ENCODE assay signal across 8 cellular contexts in genomic region chr10:60883187-60883586, GRCh38.
DNase-seq lines count a peak whose midpoint lies in the region; ATAC-seq and TF ChIP-seq lines count a peak whose summit lies in the region.

No MANE protein-coding gene starts in this region.

- H3K4me1 ChIP-seq in OCI-LY3 (ENCODE audit: low read length) (no peaks in the 10 kb centered on the region), foreskin keratinocyte (no peaks in the 10 kb centered on the region), transverse colon (no peaks in the 10 kb centered on the region)

- TF ChIP-seq EP300 in transverse colon (IDR thresholded peaks at IDR 0.05; ENCODE audit: low read depth) = no peak

- WGBS in transverse colon (ENCODE audit: low coverage in 1 of 2), 2 donors = 60 to 62% methylated on average over 6 of the region's 6 CpGs

- H3K9me3 ChIP-seq in OCI-LY3 (ENCODE audit: insufficient read depth, low read length) (no peaks in the 10 kb centered on the region), transverse colon (no peaks in the 10 kb centered on the region)

- H3K27me3 ChIP-seq in H7 (ENCODE audit: control insufficient read depth, insufficient read depth, low read length) = no peaks in the 10 kb centered on the region
- H3K27me3 ChIP-seq in OCI-LY3 (ENCODE audit: low read depth, low read length) = no peaks in the 10 kb centered on the region
- H3K27me3 ChIP-seq in foreskin keratinocyte = no peaks in the 10 kb centered on the region
- no peaks in the 10 kb centered on the region for H3K27me3 ChIP-seq in transverse colon

- H2AFZ ChIP-seq in OCI-LY3 (ENCODE audit: low read depth, low read length) = no peak overlapping the region

- H3K27ac ChIP-seq in OCI-LY3 (ENCODE audit: low read length) (no peak overlapping the region), foreskin keratinocyte (no peak overlapping the region), transverse colon (no peak overlapping the region)

- H3K79me2 ChIP-seq in OCI-LY3 (ENCODE audit: low read length) = no peaks in the 10 kb centered on the region

- H3K36me3 ChIP-seq in H7 (replicated peaks; ENCODE audit: control insufficient read depth, insufficient read depth, low read length) (no peaks in the 10 kb centered on the region), OCI-LY3 (replicated peaks; ENCODE audit: low read depth, low read length) (no peaks in the 10 kb centered on the region), transverse colon (no peaks in the 10 kb centered on the region)

- in situ Hi-C loops in transverse colon (cut with MboI; ENCODE audit: low pct_ligation_motif_present in 1 of 4, low pct_unique_long_range_greater_than_20kb in 1 of 4, low sequenced_read_pairs in 3 of 4) = loop anchor here in 1 of 4 donors (10.0 kb wide), 1 partner anchor 82 kb away; no protein-coding TSS in a partner anchor

- DNase-seq in EH (ENCODE audit: low read depth) = peak; percentile 38
- DNase-seq in H7 = peak; percentile 18
- peak in 1 of 2 donors; percentile 27 for DNase-seq in foreskin keratinocyte
- peak; percentile 19 for DNase-seq in transverse colon
- DNase-seq in activated effector memory CD4-positive, alpha-beta T cell treated with Interleukin-2 at 50 U/mL for 16 hours = no peak
- no peak for DNase-seq in NCI-H2227 treated with DMSO at 0.1 percent for 48 hours (lab: John Stamatoyannopoulos, UW)

- TF ChIP-seq POLR2A in transverse colon (IDR thresholded peaks at IDR 0.05) = no peak

- ATAC-seq in foreskin keratinocyte (peak; percentile 67), GM18873 (IDR thresholded peaks at IDR 0.05; ENCODE audit: low FRiP score, unreplicated experiment) (no peak)

- intact Hi-C loops in transverse colon (cut with DNase I; ENCODE audit: low total_unique reads) = no loop called here

- no peak overlapping the region for H3K9ac ChIP-seq in OCI-LY3 (ENCODE audit: low read length)

- no peaks in the 10 kb centered on the region for H4K20me1 ChIP-seq in OCI-LY3 (ENCODE audit: insufficient read depth, low read length)

- H3K4me2 ChIP-seq in OCI-LY3 (ENCODE audit: low read length) = no peak overlapping the region

- no peak overlapping the region for H3K4me3 ChIP-seq in H7 (ENCODE audit: insufficient read depth, low read depth, low read length)
- no peak overlapping the region for H3K4me3 ChIP-seq in OCI-LY3 (ENCODE audit: low read length)
- no peak overlapping the region for H3K4me3 ChIP-seq in transverse colon

- TF ChIP-seq CTCF in OCI-LY3 (IDR thresholded peaks at IDR 0.05; ENCODE audit: low read depth, low read length) = peak; percentile 29; the same call in 1 of the 2 replicates
- TF ChIP-seq CTCF in foreskin keratinocyte (conservative IDR thresholded peaks at IDR 0.05) = peak; percentile 59
- TF ChIP-seq CTCF in transverse colon (IDR thresholded peaks at IDR 0.05) = peak; percentile 43 to 58 (median 54)

Comparison
In these comparisons a context has a peak if more than half of its experiments do, and no peak if none do; other contexts are left out.
1. DNase-seq: peak in EH (single experiment), H7 (single experiment) and transverse colon (single experiment); none in activated effector memory CD4-positive, alpha-beta T cell treated with Interleukin-2 at 50 U/mL for 16 hours (single experiment) and NCI-H2227 treated with DMSO at 0.1 percent for 48 hours (single experiment).
2. Peak in every context shown above with its lines, with median percentiles within 50 percentile points of each other: CTCF ChIP-seq.